In the genomic region with DNA sequence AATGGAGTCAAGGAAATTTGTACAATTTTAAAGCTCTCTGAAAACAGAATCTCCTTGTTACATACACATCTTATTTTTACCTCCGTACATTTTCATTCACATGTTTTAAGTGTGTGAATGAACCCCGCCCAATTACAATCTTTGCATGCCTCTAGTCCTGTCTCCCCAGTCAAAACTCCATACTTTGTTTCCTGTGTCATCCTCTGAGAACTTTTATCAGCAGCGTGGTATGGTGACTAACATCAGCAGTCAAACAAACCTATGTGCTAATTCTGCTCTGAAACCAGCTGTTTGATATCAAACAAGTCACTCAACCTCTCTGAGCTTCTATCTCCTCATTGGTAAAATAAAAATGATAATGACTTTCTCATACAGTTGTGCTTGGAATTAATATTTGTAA, we compare ENCODE assay signal across 1 cellular context.
TF ChIP-seq lines count a peak whose summit lies in the region.

No MANE protein-coding gene starts in this region.

TF ChIP-seq in IMR-90, 13 proteins besides CTCF, POLR2A, EP300 and RAD21:
- no peak for TF ChIP-seq CHD1 (IDR thresholded peaks at IDR 0.05; ENCODE audit: low read depth, low read length)
- TF ChIP-seq CEBPB (IDR thresholded peaks at IDR 0.05; ENCODE audit: low read depth, low read length): peak; percentile 44; the same call in 1 of the 2 replicates
